In genomic region chr16:46569231-46569735, GRCh38 we compare ENCODE assay signal across 23 cellular contexts. TPM values are rescaled to one million over a fixed set of nuclear protein-coding genes. Genes with fewer than 3 reads are reported as not detected.
DNase-seq lines count a peak whose midpoint lies in the region; ATAC-seq, FAIRE-seq and TF ChIP-seq lines count a peak whose summit lies in the region.
"Had no signal": no experiment of that assay in that cellular context is flagged by ENCODE, and none has a peak within 500 bp of the region (broad histone marks: within the 10 kb centered on the region; RNA-seq: fewer than 3 reads in every experiment).

No MANE protein-coding gene starts in this region.

- no peak overlapping the region for H4K5ac ChIP-seq in H9 (ENCODE audit: insufficient read length, low read depth, low read length)

- no peaks in the 10 kb centered on the region for H3K4me1 ChIP-seq in H9 (ENCODE audit: insufficient read depth, low read length)
- H3K4me1 ChIP-seq in PC-9 (replicated peaks; ENCODE audit: insufficient read depth) = peaks cover 9% of the 10 kb centered on the region; the same call in 1 of the 2 replicates
- H3K4me1 ChIP-seq in smooth muscle cell (ENCODE audit: low read depth) = no peaks in the 10 kb centered on the region
- H3K4me1 ChIP-seq: BLaER1 had no signal

- H3K36me3 Mint-ChIP-seq in H9 (ENCODE audit: insufficient read depth in 1 of 3, low read depth in 3 of 3) = no peaks in the 10 kb centered on the region
- H3K36me3 Mint-ChIP-seq in WTC11 = no peaks in the 10 kb centered on the region
- no peaks in the 10 kb centered on the region for H3K36me3 Mint-ChIP-seq in CD4-positive, alpha-beta T cell (ENCODE audit: low read depth)
- H3K36me3 Mint-ChIP-seq: CD4-positive, CD25-positive, alpha-beta regulatory T cell; CD8-positive, alpha-beta memory T cell had no signal

- H3K18ac ChIP-seq in H9 (ENCODE audit: insufficient read length, low read depth, low read length) = no peak overlapping the region

- H3K27ac Mint-ChIP-seq in H9 = no peak overlapping the region
- H3K27ac Mint-ChIP-seq in WTC11 = no peak overlapping the region
- no peak overlapping the region for H3K27ac Mint-ChIP-seq in CD4-positive, alpha-beta T cell
- H3K27ac Mint-ChIP-seq: CD4-positive, CD25-positive, alpha-beta regulatory T cell; CD8-positive, alpha-beta memory T cell had no signal

- H3K23ac ChIP-seq in H9 (ENCODE audit: insufficient read length, low read depth, low read length) = no peak overlapping the region

- no peak for TF ChIP-seq CTCF in 22Rv1 (IDR thresholded peaks at IDR 0.05)
- no peak for TF ChIP-seq CTCF in H9 (conservative IDR thresholded peaks at IDR 0.05)
- TF ChIP-seq CTCF in WTC11 (IDR thresholded peaks at IDR 0.05) = no peak
- TF ChIP-seq CTCF in PC-9 (conservative IDR thresholded peaks at IDR 0.05) = no peak
- TF ChIP-seq CTCF in CD4-positive, alpha-beta T cell (IDR thresholded peaks at IDR 0.05) = no peak
- TF ChIP-seq CTCF in smooth muscle cell (IDR thresholded peaks at IDR 0.05; ENCODE audit: borderline replicate concordance, insufficient read depth, poor library complexity, severe bottlenecking) = no peak

- H3K4me3 Mint-ChIP-seq in H9 (no peak overlapping the region), WTC11 (no peak overlapping the region)
- no peak overlapping the region for H3K4me3 Mint-ChIP-seq in CD4-positive, alpha-beta T cell
- H3K4me3 Mint-ChIP-seq: CD4-positive, CD25-positive, alpha-beta regulatory T cell; CD8-positive, alpha-beta memory T cell had no signal

- H3K9me3 Mint-ChIP-seq in H9 (peaks cover 4 to 9% of the 10 kb centered on the region in 2 experiments), WTC11 (0 out of 2 replicates have a peak, but pooled peaks cover 5% of the 10 kb centered on the region)
- no peaks in the 10 kb centered on the region for H3K9me3 Mint-ChIP-seq in CD4-positive, alpha-beta T cell
- H3K9me3 Mint-ChIP-seq: CD8-positive, alpha-beta memory T cell had no signal

- no peaks in the 10 kb centered on the region for H3K23me2 ChIP-seq in H9 (ENCODE audit: insufficient read length, low read depth, low read length, poor library complexity, severe bottlenecking)

- H4K20me1 ChIP-seq in H9 (ENCODE audit: control insufficient read depth, insufficient read depth, insufficient read length) (no peaks in the 10 kb centered on the region), PC-9 (ENCODE audit: insufficient read depth) (no peaks in the 10 kb centered on the region), smooth muscle cell (ENCODE audit: low read depth) (no peaks in the 10 kb centered on the region)
- H4K20me1 ChIP-seq: BLaER1 had no signal

- H2BK120ac ChIP-seq in H9 (ENCODE audit: low read depth, low read length, poor library complexity, severe bottlenecking) = no peak overlapping the region

- H3K9ac ChIP-seq in H9 (ENCODE audit: extremely low read depth, insufficient read length, low read length) (no peak overlapping the region), smooth muscle cell (ENCODE audit: low read depth) (no peak overlapping the region)
- H3K9ac ChIP-seq: BLaER1 had no signal

- H2BK5ac ChIP-seq in H9 (ENCODE audit: insufficient read length, low read length) = no peak overlapping the region

- intact Hi-C loops in posterior vena cava (cut with DNase I) = no loop called here
- intact Hi-C loops in PC-9 (cut with micrococcal nuclease; ENCODE audit: unreplicated experiment) = no loop called here
- intact Hi-C loops in CD4-positive, alpha-beta T cell (cut with DNase I, micrococcal nuclease) = no loop called here

- H3K79me2 ChIP-seq in H9 (ENCODE audit: insufficient read depth, low read length) (no peaks in the 10 kb centered on the region), PC-9 (ENCODE audit: low read depth) (no peaks in the 10 kb centered on the region), smooth muscle cell (ENCODE audit: low read depth) (no peaks in the 10 kb centered on the region)

- BruUV-seq in PC-9 (replicated peaks; lab: Mats Ljungman, UMichigan) = no TSS peak

- ATAC-seq in WTC11 = peak; percentile 36
- ATAC-seq in CD4-positive, alpha-beta T cell (ENCODE audit: poor library complexity) = no peak
- ATAC-seq: A549, HCT116 had no signal

- no peak overlapping the region for H2BK15ac ChIP-seq in H9 (ENCODE audit: low read depth, low read length)

- H3K36me3 ChIP-seq in PC-9 (ENCODE audit: low read depth) = no peaks in the 10 kb centered on the region
- H3K36me3 ChIP-seq in smooth muscle cell (ENCODE audit: low read depth) = no peaks in the 10 kb centered on the region
- H3K36me3 ChIP-seq: BLaER1 had no signal

- no CpG with 5 or more reads among the region's 27 CpGs for WGBS in H9 (ENCODE audit: extremely low coverage, insufficient read length, low lambda C conversion rate)
- 93% methylated on average over 27 of the region's 27 CpGs for WGBS in smooth muscle cell (ENCODE audit: low lambda C conversion rate)

- DNase-seq in H9 (peak; percentile 35), WTC11 (ENCODE audit: low spot score) (no peak), posterior vena cava (ENCODE audit: low spot score) (peak; percentile 63), PC-9 (no peak), HTR-8/SVneo (ENCODE audit: insufficient read length, low spot score) (no peak), smooth muscle cell (lab: John Stamatoyannopoulos, UW; ENCODE audit: unreplicated experiment) (no peak)
- no peak for DNase-seq in CD4-positive, alpha-beta T cell
- DNase-seq: 8988T; ACHN; Calu3; CD4-positive, CD25-positive, alpha-beta regulatory T cell; CD8-positive, alpha-beta memory T cell; COR-L47; DMS79 treated with DMSO at 0.1 percent for 48 hours; GF-D8 had no signal

- no peaks in the 10 kb centered on the region for H3F3A ChIP-seq in PC-9 (ENCODE audit: insufficient read depth, low read depth)
- H3F3A ChIP-seq in smooth muscle cell (ENCODE audit: low read depth) = no peaks in the 10 kb centered on the region

- no peak overlapping the region for H2BK12ac ChIP-seq in H9 (ENCODE audit: insufficient read length, low read depth, low read length)

- no peaks in the 10 kb centered on the region for H3K9me2 ChIP-seq in PC-9 (ENCODE audit: insufficient read depth)

- no peaks in the 10 kb centered on the region for H3K27me3 ChIP-seq in H9 (ENCODE audit: insufficient read depth, low read length)
- H3K27me3 ChIP-seq in PC-9 (ENCODE audit: insufficient read depth, low read depth) = peaks cover 4% of the 10 kb centered on the region; the same call in 1 of the 2 replicates
- H3K27me3 ChIP-seq in CD4-positive, alpha-beta T cell (ENCODE audit: control insufficient read depth, insufficient read depth, low read length) = no peaks in the 10 kb centered on the region
- peaks cover 5% of the 10 kb centered on the region for H3K27me3 ChIP-seq in smooth muscle cell (ENCODE audit: low read depth)
- H3K27me3 ChIP-seq: BLaER1 had no signal

- H3K79me1 ChIP-seq in H9 (ENCODE audit: insufficient read depth, low read depth, low read length, poor library complexity, severe bottlenecking) = no peaks in the 10 kb centered on the region

- H3K27ac ChIP-seq in 22Rv1 = peak overlapping the region; percentile 60
- no peak overlapping the region for H3K27ac ChIP-seq in H9 (ENCODE audit: insufficient read length, low read depth, low read length)
- no peak overlapping the region for H3K27ac ChIP-seq in PC-9
- H3K27ac ChIP-seq in CD4-positive, alpha-beta T cell (ENCODE audit: low read depth, low read length) = no peak overlapping the region
- no peak overlapping the region for H3K27ac ChIP-seq in smooth muscle cell (ENCODE audit: low read depth)
- H3K27ac ChIP-seq: A549, BLaER1, C4-2B had no signal

- H3K4me1 Mint-ChIP-seq in H9 (peaks cover 0 to 4% of the 10 kb centered on the region in 2 experiments; a peak in 2 of 4 replicates), WTC11 (no peaks in the 10 kb centered on the region)
- no peaks in the 10 kb centered on the region for H3K4me1 Mint-ChIP-seq in CD4-positive, alpha-beta T cell (ENCODE audit: low read depth)

- H3K4me3 ChIP-seq in PC-9 (no peak overlapping the region), smooth muscle cell (no peak overlapping the region)
- H3K4me3 ChIP-seq: A549, BLaER1 had no signal

- H3K4ac ChIP-seq in H9 (ENCODE audit: low read depth, low read length) = no peak overlapping the region

- no peak overlapping the region for H2BK20ac ChIP-seq in H9 (ENCODE audit: low read depth, low read length, poor library complexity, severe bottlenecking)

- H4K91ac ChIP-seq in H9 (ENCODE audit: insufficient read length, low read depth, low read length) = no peak overlapping the region

- no peaks in the 10 kb centered on the region for H3K9me3 ChIP-seq in H9 (ENCODE audit: control insufficient read depth, low read depth, low read length)
- H3K9me3 ChIP-seq in PC-9 (ENCODE audit: insufficient read depth, low read depth) = no peaks in the 10 kb centered on the region
- H3K9me3 ChIP-seq in CD4-positive, alpha-beta T cell (ENCODE audit: control insufficient read depth, low read length) = no peaks in the 10 kb centered on the region
- H3K9me3 ChIP-seq in smooth muscle cell (replicated peaks; ENCODE audit: low read depth) = no peaks in the 10 kb centered on the region
- H3K9me3 ChIP-seq: A549 had no signal

- no peak for FAIRE-seq in HTR-8/SVneo (lab: Jason Lieb, UNC)
- FAIRE-seq: A549, GM12891, GM18507, H54 had no signal

- H2AK5ac ChIP-seq in H9 (ENCODE audit: insufficient read length, low read length) = no peak overlapping the region

- CTCF ChIA-PET in WTC11 (lab: Charles Lee) (interaction anchor here (0.8 kb wide), 1 partner anchor 15 kb away, joined by 3 read pairs; no protein-coding TSS in a partner anchor), PC-9 (lab: Charles Lee) (no interaction called here)
- CTCF ChIA-PET in CD4-positive, alpha-beta T cell (lab: Charles Lee) = no interaction called here

- POLR2A ChIA-PET in WTC11 (lab: Charles Lee) (no interaction called here), PC-9 (lab: Charles Lee; ENCODE audit: unreplicated experiment) (no interaction called here)
- POLR2A ChIA-PET in CD4-positive, alpha-beta T cell (lab: Charles Lee) = no interaction called here

- H3K27me3 Mint-ChIP-seq in H9 (ENCODE audit: low read depth) = no peaks in the 10 kb centered on the region; the same call in 1 of the 2 replicates
- no peaks in the 10 kb centered on the region for H3K27me3 Mint-ChIP-seq in WTC11 (ENCODE audit: low read depth)
- H3K27me3 Mint-ChIP-seq in CD4-positive, alpha-beta T cell = no peaks in the 10 kb centered on the region

- no peak overlapping the region for H3K4me2 ChIP-seq in H9 (ENCODE audit: insufficient read depth, insufficient read length, low read length)
- H3K4me2 ChIP-seq in PC-9 = no peak overlapping the region
- H3K4me2 ChIP-seq in smooth muscle cell = no peak overlapping the region
- H3K4me2 ChIP-seq: A549, BLaER1 had no signal

- H2AFZ ChIP-seq in H9 (ENCODE audit: low read length) (no peak overlapping the region), PC-9 (no peak overlapping the region), smooth muscle cell (ENCODE audit: low read depth) (no peak overlapping the region)

- H3K14ac ChIP-seq in H9 (ENCODE audit: insufficient read depth, low read length) = no peak overlapping the region

- no peak overlapping the region for H3K56ac ChIP-seq in H9 (ENCODE audit: insufficient read length, low read depth, low read length)

- no peak overlapping the region for H4K8ac ChIP-seq in H9 (replicated peaks; ENCODE audit: insufficient read length, low read depth, low read length)

- H3T11ph ChIP-seq in H9 (ENCODE audit: low read length) = no peak overlapping the region

RNA-seq across cellular contexts. Expression of gene SHCBP1, which starts 51.9 kb away (rescaled TPM):
- total RNA-seq in H9 (2021) (16.6 and 17.2 TPM in 2 replicates), WTC11 (2021) (15.4 to 20.2 TPM (median 15.7 TPM) in 3 replicates), posterior vena cava (1 to 10 TPM in 1 of 2 donors, under 1 TPM in 1; 0.76 to 2.5 TPM), PC-9 (2021) (17.4 and 19.3 TPM in 2 replicates), smooth muscle cell (5.4 and 22.7 TPM in 2 replicates)
- total RNA-seq in CD4-positive, alpha-beta T cell = 1 to 10 TPM in 1 of 2 experiments, under 1 TPM in 1; 0.69 to 1.1 TPM
- polyA plus RNA-seq in smooth muscle cell = 6.0 and 7.9 TPM in 2 replicates

Comparison
In these comparisons a context has a peak if more than half of its experiments do, and no peak if none do; other contexts are left out.
1. DNase-seq: peak in H9 (single experiment) and posterior vena cava (single experiment); none in WTC11 (single experiment), PC-9 (0 of 2), HTR-8/SVneo (single experiment), CD4-positive, alpha-beta T cell (0 of 10) and smooth muscle cell (single experiment).